16 cellular contexts compared by ENCODE assay signal in the genomic region with DNA sequence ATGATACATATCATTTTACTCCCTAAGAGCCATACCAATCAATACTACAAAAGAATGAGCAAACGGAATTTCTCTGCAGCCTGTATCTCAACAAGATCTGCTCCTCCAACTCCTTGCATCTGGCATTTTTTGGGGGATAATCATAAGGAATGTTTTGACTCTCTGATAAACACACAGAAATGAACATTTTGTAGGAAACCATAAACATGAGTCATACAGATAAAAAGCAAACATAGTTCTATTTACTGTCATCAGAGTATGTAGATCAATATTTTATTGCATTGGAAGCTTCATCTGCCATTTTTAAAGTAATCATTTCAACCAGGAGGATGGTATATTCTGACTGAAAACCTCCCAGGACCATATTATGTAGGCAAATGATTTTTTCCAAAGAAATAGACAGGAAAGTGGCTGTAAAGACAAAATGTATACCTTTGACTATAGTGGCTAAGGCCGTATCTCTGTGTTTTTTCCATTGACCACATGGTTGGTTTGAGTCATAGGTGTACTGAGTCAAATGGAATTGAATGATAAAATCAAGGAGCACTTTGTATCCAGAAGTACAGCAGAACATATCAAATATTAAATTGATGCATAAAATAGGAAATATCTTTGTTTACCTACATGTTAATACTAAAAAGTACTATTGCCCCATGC. TPM values are rescaled to one million over a fixed set of nuclear protein-coding genes. Genes with fewer than 3 reads are reported as not detected.
DNase-seq lines count a peak whose midpoint lies in the region; ATAC-seq and TF ChIP-seq lines count a peak whose summit lies in the region.
"Had no signal": no experiment of that assay in that cellular context is flagged by ENCODE, and none has a peak within 500 bp of the region (broad histone marks: within the 10 kb centered on the region; RNA-seq: fewer than 3 reads in every experiment).

No MANE protein-coding gene starts in this region.

- DNase-seq in A172 (ENCODE audit: low spot score): peak; percentile 53
- DNase-seq in ELR (ENCODE audit: low read depth): peak; percentile 95
- DNase-seq in dermis blood vessel endothelial cell: peak; percentile 42
- no peak for DNase-seq in effector CD8-positive, alpha-beta T cell (lab: John Stamatoyannopoulos, UW)
- DNase-seq in LoVo (ENCODE audit: low spot score): no peak
- DNase-seq: body of pancreas, C1 segment of cervical spinal cord, immature natural killer cell, MM.1S, NCI-H446 treated with DMSO at 0.1 percent for 48 hours, thyroid gland had no signal

- 85 to 88% methylated on average over 2 of the region's 2 CpGs for WGBS in gastroesophageal sphincter (ENCODE audit: low coverage in 1 of 2), 2 donors

- TF ChIP-seq CTCF in gastroesophageal sphincter (IDR thresholded peaks at IDR 0.05): no peak

- ATAC-seq in HG03460 (IDR thresholded peaks at IDR 0.05; ENCODE audit: unreplicated experiment) (no peak), gastroesophageal sphincter (no peak)
- ATAC-seq: body of pancreas had no signal

- no peak overlapping the region for H3K27ac ChIP-seq in gastroesophageal sphincter
- H3K27ac ChIP-seq: body of pancreas, right atrium auricular region, thyroid gland had no signal

- H3K4me3 ChIP-seq in gastroesophageal sphincter: no peak overlapping the region
- H3K4me3 ChIP-seq: body of pancreas, HAP-1, right atrium auricular region, thyroid gland had no signal

- no peaks in the 10 kb centered on the region for H3K36me3 ChIP-seq in gastroesophageal sphincter
- H3K36me3 ChIP-seq: HAP-1, right atrium auricular region, thyroid gland had no signal

- no peaks in the 10 kb centered on the region for H3K9me3 ChIP-seq in gastroesophageal sphincter
- H3K9me3 ChIP-seq: body of pancreas, right atrium auricular region, thyroid gland had no signal

- peaks cover 16% of the 10 kb centered on the region for H3K9me3 Mint-ChIP-seq in T-helper 1 cell treated with Interleukin-12 subunit alpha and Interleukin-12 subunit beta and Interleukin-4 antibody, amounts not matched to agents 30 μg/mL and 1 μg/mL, for 36 hours

- H3K27me3 ChIP-seq in gastroesophageal sphincter: no peaks in the 10 kb centered on the region
- H3K27me3 ChIP-seq: body of pancreas, right atrium auricular region, thyroid gland had no signal

- H3K27ac Mint-ChIP-seq in T-helper 1 cell treated with Interleukin-12 subunit alpha and Interleukin-12 subunit beta and Interleukin-4 antibody, amounts not matched to agents 30 μg/mL and 1 μg/mL, for 36 hours: peak overlapping the region; percentile 87

- H3K4me1 ChIP-seq in gastroesophageal sphincter: no peaks in the 10 kb centered on the region
- H3K4me1 ChIP-seq: body of pancreas, right atrium auricular region, thyroid gland had no signal

- H3K4me3 Mint-ChIP-seq in T-helper 1 cell treated with Interleukin-12 subunit alpha and Interleukin-12 subunit beta and Interleukin-4 antibody, amounts not matched to agents 30 μg/mL and 1 μg/mL, for 36 hours: peak overlapping the region; percentile 67

- peaks cover 58% of the 10 kb centered on the region for H3K4me1 Mint-ChIP-seq in T-helper 1 cell treated with Interleukin-12 subunit alpha and Interleukin-12 subunit beta and Interleukin-4 antibody, amounts not matched to agents 30 μg/mL and 1 μg/mL, for 36 hours (ENCODE audit: low read depth)

- no peak for TF ChIP-seq EP300 in gastroesophageal sphincter (IDR thresholded peaks at IDR 0.05)

- TF ChIP-seq POLR2A in gastroesophageal sphincter (IDR thresholded peaks at IDR 0.05): no peak

- no peaks in the 10 kb centered on the region for H3K27me3 Mint-ChIP-seq in T-helper 1 cell treated with Interleukin-12 subunit alpha and Interleukin-12 subunit beta and Interleukin-4 antibody, amounts not matched to agents 30 μg/mL and 1 μg/mL, for 36 hours (ENCODE audit: low read depth)

- peaks cover 12% of the 10 kb centered on the region for H3K36me3 Mint-ChIP-seq in T-helper 1 cell treated with Interleukin-12 subunit alpha and Interleukin-12 subunit beta and Interleukin-4 antibody, amounts not matched to agents 30 μg/mL and 1 μg/mL, for 36 hours (ENCODE audit: low read depth)

RNA-seq across cellular contexts. Expression of a gene that starts 32.4 kb away (rescaled TPM):
- total RNA-seq in A172 (2014; rRNA removed; shearing (Covaris generic)): not detected in 2 replicates
- total RNA-seq in dermis blood vessel endothelial cell: 0.23 and 1.5 TPM in 2 replicates
- total RNA-seq in gastroesophageal sphincter: 1 to 10 TPM in 2 of 4 donors, under 1 TPM in 2; 0.47 to 2.6 (median 1.1) TPM

RNA-seq across cellular contexts. Expression of a gene that starts 34.2 kb away (rescaled TPM):
- not detected in 2 replicates for total RNA-seq in A172 (2014; rRNA removed; shearing (Covaris generic))
- total RNA-seq in dermis blood vessel endothelial cell (not detected in 2 replicates), gastroesophageal sphincter (not detected)
- total RNA-seq: body of pancreas had no signal

Comparison
In these comparisons a context has a peak if more than half of its experiments do, and no peak if none do; other contexts are left out.
1. DNase-seq: peak in A172 (single experiment), ELR (single experiment) and dermis blood vessel endothelial cell (single experiment); none in effector CD8-positive, alpha-beta T cell (single experiment) and LoVo (single experiment).